ENCODE assay signal across 14 cellular contexts in genomic region chr2:232211743-232212686, GRCh38.
A peak's percentile ranks its signal among the peaks of the same experiment; 100 is the strongest.
DNase-seq lines count a peak whose midpoint lies in the region; ATAC-seq and TF ChIP-seq lines count a peak whose summit lies in the region.
"Had no signal": no experiment of that assay in that cellular context is flagged by ENCODE, and none has a peak within 500 bp of the region (broad histone marks: within the 10 kb centered on the region; RNA-seq: fewer than 3 reads in every experiment).

No MANE protein-coding gene starts in this region.

- H4K20me1 ChIP-seq in OCI-LY1 (ENCODE audit: insufficient read depth, low read length), result no peaks in the 10 kb centered on the region

- no peak overlapping the region for H3K23ac ChIP-seq in trophoblast cell (ENCODE audit: low read length)

- H3K4me3 ChIP-seq in OCI-LY1 (ENCODE audit: low read depth, low read length, poor library complexity, severe bottlenecking) (no peak overlapping the region), trophoblast cell (ENCODE audit: low read depth, low read length) (no peak overlapping the region)
- H3K4me3 ChIP-seq: SJCRH30 had no signal

- WGBS in trophoblast cell (ENCODE audit: extremely low coverage, insufficient coverage, insufficient read length), result no CpG with 5 or more reads among the region's 8 CpGs

- ATAC-seq in GM18868 (IDR thresholded peaks at IDR 0.05; ENCODE audit: unreplicated experiment) (peak; percentile 53), HG02610 (IDR thresholded peaks at IDR 0.05; ENCODE audit: unreplicated experiment) (peak; percentile 67)
- ATAC-seq: CD8-positive, alpha-beta T cell had no signal

- H3K79me2 ChIP-seq in OCI-LY1 (ENCODE audit: insufficient read depth, low read length) (no peaks in the 10 kb centered on the region), trophoblast cell (ENCODE audit: control insufficient read depth, insufficient read depth, low read length, poor library complexity) (no peaks in the 10 kb centered on the region)

- H2BK120ac ChIP-seq in trophoblast cell (ENCODE audit: insufficient read depth, low read length, poor library complexity), result no peak overlapping the region

- no peaks in the 10 kb centered on the region for H3K9me2 ChIP-seq in OCI-LY1 (ENCODE audit: low read depth, low read length)

- H2BK12ac ChIP-seq in trophoblast cell (ENCODE audit: low read length), result no peak overlapping the region

- H3K79me1 ChIP-seq in trophoblast cell (ENCODE audit: low read length), result no peaks in the 10 kb centered on the region

- H3K9ac ChIP-seq in OCI-LY1 (ENCODE audit: low read length), result no peak overlapping the region
- no peak overlapping the region for H3K9ac ChIP-seq in trophoblast cell (ENCODE audit: low read length)

- H3K9me3 ChIP-seq in OCI-LY1 (ENCODE audit: low read length), result no peaks in the 10 kb centered on the region
- H3K9me3 ChIP-seq in trophoblast cell (ENCODE audit: insufficient read depth, low read depth, low read length), result peaks cover 2% of the 10 kb centered on the region
- H3K9me3 ChIP-seq: SJCRH30 had no signal

- H3K14ac ChIP-seq in trophoblast cell (ENCODE audit: low read length), result no peak overlapping the region

- H3K4me1 ChIP-seq in OCI-LY1 (ENCODE audit: insufficient read depth, low read length, severe bottlenecking) (peaks cover 13% of the 10 kb centered on the region), trophoblast cell (ENCODE audit: control insufficient read depth in 1 of 2, insufficient read depth in 2 of 2, low read length in 2 of 2) (peaks cover 9 to 15% of the 10 kb centered on the region in 2 experiments)
- H3K4me1 ChIP-seq: SJCRH30 had no signal

- H3K18ac ChIP-seq in trophoblast cell (ENCODE audit: low read length), result no peak overlapping the region

- H4K8ac ChIP-seq in trophoblast cell (ENCODE audit: low read depth, low read length), result no peak overlapping the region

- no peaks in the 10 kb centered on the region for H3K27me3 ChIP-seq in OCI-LY1 (ENCODE audit: insufficient read depth, low read length)
- H3K27me3 ChIP-seq in trophoblast cell (ENCODE audit: insufficient read depth, low read length), result no peaks in the 10 kb centered on the region
- H3K27me3 ChIP-seq: SJCRH30 had no signal

- H4K91ac ChIP-seq in trophoblast cell (ENCODE audit: low read depth, low read length), result no peak overlapping the region

- H3K4ac ChIP-seq in trophoblast cell (ENCODE audit: low read depth, low read length), result no peak overlapping the region

- H2BK5ac ChIP-seq in trophoblast cell (ENCODE audit: low read depth, low read length, poor library complexity), result no peak overlapping the region

- H3K4me2 ChIP-seq in OCI-LY1 (ENCODE audit: low read length) (peak overlapping the region; percentile 25; the same call in 1 of the 2 replicates), trophoblast cell (ENCODE audit: low read length) (no peak overlapping the region)

- H3F3A ChIP-seq in OCI-LY1 (ENCODE audit: insufficient read depth, low read length), result no peaks in the 10 kb centered on the region

- H2AK5ac ChIP-seq in trophoblast cell (ENCODE audit: low read length), result no peak overlapping the region

- TF ChIP-seq CTCF in OCI-LY1 (IDR thresholded peaks at IDR 0.05; ENCODE audit: low read length), result no peak

- no peak overlapping the region for H4K12ac ChIP-seq in trophoblast cell (ENCODE audit: low read depth, low read length)

- DNase-seq in trophoblast cell (peak; percentile 94 to 97), NCI-H1436 treated with DMSO at 0.1 percent for 48 hours (lab: John Stamatoyannopoulos, UW) (no peak), GM03348 (ENCODE audit: low spot score) (no peak)
- DNase-seq in stimulated activated CD4-positive, alpha-beta T cell treated with anti-CD3 and anti-CD28 coated beads, Interleukin-4, amount 100 ng/mL, for 1 hour, result no peak
- DNase-seq: activated CD4-positive, alpha-beta T cell treated with anti-CD3 and anti-CD28 coated beads, Interleukin-2, amount 10 ng/mL, durations not matched to agents 24 days and 14 days; activated T-cell treated with anti-CD3 and anti-CD28 coated beads for 4 hours; CD8-positive, alpha-beta T cell; H9; Kasumi-1; SJCRH30; T-helper 9 cell had no signal

- H3K36me3 ChIP-seq in OCI-LY1 (ENCODE audit: insufficient read depth, low read length) (peaks cover 6% of the 10 kb centered on the region; the same call in 1 of the 2 replicates), trophoblast cell (ENCODE audit: control insufficient read depth in 1 of 2, insufficient read depth in 2 of 2, low read length in 2 of 2) (peaks cover 0 to 4% of the 10 kb centered on the region in 2 experiments)

- H2AFZ ChIP-seq in OCI-LY1 (ENCODE audit: low read length), result no peak overlapping the region
- no peak overlapping the region for H2AFZ ChIP-seq in trophoblast cell (ENCODE audit: insufficient read depth, low read length, poor library complexity)

- H3K27ac ChIP-seq in OCI-LY1 (ENCODE audit: low read depth, low read length, poor library complexity, severe bottlenecking) (peak overlapping the region; percentile 14), trophoblast cell (ENCODE audit: low read depth, low read length) (no peak overlapping the region)
- H3K27ac ChIP-seq: SJCRH30 had no signal

Comparison
In these comparisons a context has a peak if more than half of its experiments do, and no peak if none do; other contexts are left out.
1. DNase-seq: peak in trophoblast cell (2 of 2); none in NCI-H1436 treated with DMSO at 0.1 percent for 48 hours (single experiment), GM03348 (single experiment) and stimulated activated CD4-positive, alpha-beta T cell treated with anti-CD3 and anti-CD28 coated beads, Interleukin-4, amount 100 ng/mL, for 1 hour (single experiment).